In genomic region chr11:128471138-128471661, GRCh38 we compare ENCODE assay signal across 7 cellular contexts.
DNase-seq lines count a peak whose midpoint lies in the region; ATAC-seq and TF ChIP-seq lines count a peak whose summit lies in the region.

No MANE protein-coding gene starts in this region.

- no peaks in the 10 kb centered on the region for H3K9me3 Mint-ChIP-seq in naive thymus-derived CD8-positive, alpha-beta T cell

- peak overlapping the region; percentile 75 to 93 (median 88) for H3K4me3 Mint-ChIP-seq in naive thymus-derived CD8-positive, alpha-beta T cell

- peaks cover 26 to 99% (median 75%) of the 10 kb centered on the region in 3 donors for H3K36me3 Mint-ChIP-seq in naive thymus-derived CD8-positive, alpha-beta T cell

- POLR2A ChIA-PET in naive thymus-derived CD8-positive, alpha-beta T cell (lab: Charles Lee) = interaction anchor here (1.3 to 18.1 kb wide), 14 partner anchors 8 to 175 kb away, joined by 3 to 398 read pairs (median 32); no protein-coding TSS in a partner anchor

- peaks cover 65 to 100% (median 96%) of the 10 kb centered on the region in 4 donors for H3K4me1 Mint-ChIP-seq in naive thymus-derived CD8-positive, alpha-beta T cell

- peak overlapping the region; percentile 93 to 99 (median 98) for H3K27ac Mint-ChIP-seq in naive thymus-derived CD8-positive, alpha-beta T cell

- H3K27me3 Mint-ChIP-seq in naive thymus-derived CD8-positive, alpha-beta T cell = no peaks in the 10 kb centered on the region

- peak; percentile 25 to 85 (median 65) for DNase-seq in naive thymus-derived CD8-positive, alpha-beta T cell
- DNase-seq in occipital lobe (lab: John Stamatoyannopoulos, UW) (no peak), COR-L47 (lab: John Stamatoyannopoulos, UW) (no peak), NCI-H2196 (lab: John Stamatoyannopoulos, UW; ENCODE audit: unreplicated experiment) (no peak)

- ATAC-seq in GM19035 (IDR thresholded peaks at IDR 0.05; ENCODE audit: unreplicated experiment) (peak; percentile 44), HG02678 (IDR thresholded peaks at IDR 0.05; ENCODE audit: unreplicated experiment) (peak; percentile 49)
- peak; percentile 43 to 54 for ATAC-seq in naive thymus-derived CD8-positive, alpha-beta T cell

TF ChIP-seq in PFSK-1, 5 proteins besides CTCF, POLR2A, EP300 and RAD21:
- peak; percentile 61; the same call in 1 of the 2 replicates for TF ChIP-seq POLR2AphosphoS5 (IDR thresholded peaks at IDR 0.05; ENCODE audit: low read depth, low read length)
- TF ChIP-seq TAF1 (IDR thresholded peaks at IDR 0.05; ENCODE audit: borderline replicate concordance, insufficient read depth, low read length) = no peak
- TF ChIP-seq FOXP2 (optimal IDR thresholded peaks at IDR 0.05; ENCODE audit: borderline replicate concordance, extremely low read depth, extremely low read length, insufficient read depth) = no peak
- TF ChIP-seq, protein P1, sequence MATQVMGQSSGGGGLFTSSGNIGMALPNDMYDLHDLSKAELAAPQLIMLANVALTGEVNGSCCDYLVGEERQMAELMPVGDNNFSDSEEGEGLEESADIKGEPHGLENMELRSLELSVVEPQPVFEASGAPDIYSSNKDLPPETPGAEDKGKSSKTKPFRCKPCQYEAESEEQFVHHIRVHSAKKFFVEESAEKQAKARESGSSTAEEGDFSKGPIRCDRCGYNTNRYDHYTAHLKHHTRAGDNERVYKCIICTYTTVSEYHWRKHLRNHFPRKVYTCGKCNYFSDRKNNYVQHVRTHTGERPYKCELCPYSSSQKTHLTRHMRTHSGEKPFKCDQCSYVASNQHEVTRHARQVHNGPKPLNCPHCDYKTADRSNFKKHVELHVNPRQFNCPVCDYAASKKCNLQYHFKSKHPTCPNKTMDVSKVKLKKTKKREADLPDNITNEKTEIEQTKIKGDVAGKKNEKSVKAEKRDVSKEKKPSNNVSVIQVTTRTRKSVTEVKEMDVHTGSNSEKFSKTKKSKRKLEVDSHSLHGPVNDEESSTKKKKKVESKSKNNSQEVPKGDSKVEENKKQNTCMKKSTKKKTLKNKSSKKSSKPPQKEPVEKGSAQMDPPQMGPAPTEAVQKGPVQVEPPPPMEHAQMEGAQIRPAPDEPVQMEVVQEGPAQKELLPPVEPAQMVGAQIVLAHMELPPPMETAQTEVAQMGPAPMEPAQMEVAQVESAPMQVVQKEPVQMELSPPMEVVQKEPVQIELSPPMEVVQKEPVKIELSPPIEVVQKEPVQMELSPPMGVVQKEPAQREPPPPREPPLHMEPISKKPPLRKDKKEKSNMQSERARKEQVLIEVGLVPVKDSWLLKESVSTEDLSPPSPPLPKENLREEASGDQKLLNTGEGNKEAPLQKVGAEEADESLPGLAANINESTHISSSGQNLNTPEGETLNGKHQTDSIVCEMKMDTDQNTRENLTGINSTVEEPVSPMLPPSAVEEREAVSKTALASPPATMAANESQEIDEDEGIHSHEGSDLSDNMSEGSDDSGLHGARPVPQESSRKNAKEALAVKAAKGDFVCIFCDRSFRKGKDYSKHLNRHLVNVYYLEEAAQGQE (IDR thresholded peaks at IDR 0.05; ENCODE audit: insufficient read depth in 1 of 2, low read depth in 2 of 2, low read length in 2 of 2) = no peak
- no peak for TF ChIP-seq SIN3A (IDR thresholded peaks at IDR 0.05; ENCODE audit: borderline replicate concordance, insufficient read depth, low read length)

Comparison
In these comparisons a context has a peak if more than half of its experiments do, and no peak if none do; other contexts are left out.
1. DNase-seq: peak in naive thymus-derived CD8-positive, alpha-beta T cell (10 of 10); none in occipital lobe (single experiment), COR-L47 (single experiment) and NCI-H2196 (single experiment).
2. Peak in every context shown above with its lines, with median percentiles within 50 percentile points of each other: ATAC-seq.